ENCODE assay signal across 8 cellular contexts in the genomic region with DNA sequence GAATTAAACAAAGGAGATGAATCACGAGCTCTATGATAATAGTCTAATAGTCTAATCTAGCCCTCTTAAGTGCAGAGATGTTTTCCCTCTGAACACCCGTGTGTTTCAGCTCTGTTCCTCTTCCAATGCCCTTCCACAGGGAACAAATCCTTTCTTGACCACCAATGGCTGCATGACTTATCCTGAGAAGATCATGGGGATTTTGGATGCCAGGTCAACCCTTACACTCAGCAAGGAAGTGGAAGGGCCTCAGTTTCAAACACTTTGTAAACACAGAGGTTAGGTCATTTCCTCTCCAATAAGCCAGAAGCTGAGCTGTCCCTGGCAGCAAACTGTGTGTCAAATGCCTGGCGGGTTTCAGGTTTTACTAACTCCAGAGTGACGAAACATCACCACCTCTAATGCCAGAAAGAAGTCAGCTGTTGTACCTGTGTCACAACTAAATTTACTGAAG.
DNase-seq lines count a peak whose midpoint lies in the region; ATAC-seq and TF ChIP-seq lines count a peak whose summit lies in the region.

No MANE protein-coding gene starts in this region.

- H3K27me3 ChIP-seq in MG63 = no peaks in the 10 kb centered on the region
- no peaks in the 10 kb centered on the region for H3K27me3 ChIP-seq in CD4-positive, alpha-beta T cell (ENCODE audit: control insufficient read depth, insufficient read depth, low read length)

- POLR2A ChIA-PET in CD4-positive, alpha-beta T cell (lab: Charles Lee) = no interaction called here

- peaks cover 21% of the 10 kb centered on the region for H3K4me1 Mint-ChIP-seq in chondrocyte (ENCODE audit: low read depth)
- H3K4me1 Mint-ChIP-seq in CD4-positive, alpha-beta T cell (ENCODE audit: low read depth) = peaks cover 4% of the 10 kb centered on the region

- peaks cover 6% of the 10 kb centered on the region for H3K36me3 ChIP-seq in MG63

- no peak overlapping the region for H3K4me3 ChIP-seq in MG63

- H3K4me3 Mint-ChIP-seq in chondrocyte (ENCODE audit: unreplicated experiment) = no peak overlapping the region
- H3K4me3 Mint-ChIP-seq in CD4-positive, alpha-beta T cell = no peak overlapping the region

- no peak for TF ChIP-seq CTCF in chondrocyte (IDR thresholded peaks at IDR 0.05)
- TF ChIP-seq CTCF in CD4-positive, alpha-beta T cell (IDR thresholded peaks at IDR 0.05) = no peak

- intact Hi-C loops in CD4-positive, alpha-beta T cell (cut with DNase I, micrococcal nuclease) = no loop called here

- CTCF ChIA-PET in CD4-positive, alpha-beta T cell (lab: Charles Lee) = interaction anchor here (0.5 kb wide), 1 partner anchor 8 kb away, joined by 3 read pairs; no protein-coding TSS in a partner anchor

- no peaks in the 10 kb centered on the region for H3K9me3 Mint-ChIP-seq in chondrocyte (ENCODE audit: low read depth)
- no peaks in the 10 kb centered on the region for H3K9me3 Mint-ChIP-seq in CD4-positive, alpha-beta T cell

- H3K36me3 Mint-ChIP-seq in chondrocyte (ENCODE audit: low read depth) = peaks cover 1% of the 10 kb centered on the region
- H3K36me3 Mint-ChIP-seq in CD4-positive, alpha-beta T cell (ENCODE audit: low read depth) = peaks cover 12% of the 10 kb centered on the region

- no peaks in the 10 kb centered on the region for H3K9me3 ChIP-seq in MG63
- no peaks in the 10 kb centered on the region for H3K9me3 ChIP-seq in CD4-positive, alpha-beta T cell (ENCODE audit: control insufficient read depth, low read length)

- DNase-seq in EL = peak; percentile 93
- peak; percentile 92 for DNase-seq in MG63
- no peak for DNase-seq in chondrocyte (ENCODE audit: low spot score)
- peak; percentile 71 for DNase-seq in medulla oblongata (ENCODE audit: extremely low spot score)
- DNase-seq in cerebellar cortex (ENCODE audit: low spot score) = no peak
- DNase-seq in CD4-positive, alpha-beta T cell = no peak
- no peak for DNase-seq in midbrain (lab: John Stamatoyannopoulos, UW)
- DNase-seq in globus pallidus (ENCODE audit: low spot score) = no peak

- ATAC-seq in CD4-positive, alpha-beta T cell (ENCODE audit: poor library complexity) = no peak

- H3K27ac ChIP-seq in CD4-positive, alpha-beta T cell (ENCODE audit: low read depth, low read length) = no peak overlapping the region

- no peaks in the 10 kb centered on the region for H3K27me3 Mint-ChIP-seq in chondrocyte (ENCODE audit: low read depth)
- H3K27me3 Mint-ChIP-seq in CD4-positive, alpha-beta T cell = no peaks in the 10 kb centered on the region

- H3K27ac Mint-ChIP-seq in chondrocyte (ENCODE audit: unreplicated experiment) = peak overlapping the region; percentile 74
- no peak overlapping the region for H3K27ac Mint-ChIP-seq in CD4-positive, alpha-beta T cell

Comparison
In these comparisons a context has a peak if more than half of its experiments do, and no peak if none do; other contexts are left out.
1. DNase-seq: peak in EL (single experiment), MG63 (single experiment) and medulla oblongata (single experiment); none in chondrocyte (single experiment), cerebellar cortex (single experiment), CD4-positive, alpha-beta T cell (0 of 10), midbrain (single experiment) and globus pallidus (single experiment).